ENCODE assay signal across 8 cellular contexts in the genomic region with DNA sequence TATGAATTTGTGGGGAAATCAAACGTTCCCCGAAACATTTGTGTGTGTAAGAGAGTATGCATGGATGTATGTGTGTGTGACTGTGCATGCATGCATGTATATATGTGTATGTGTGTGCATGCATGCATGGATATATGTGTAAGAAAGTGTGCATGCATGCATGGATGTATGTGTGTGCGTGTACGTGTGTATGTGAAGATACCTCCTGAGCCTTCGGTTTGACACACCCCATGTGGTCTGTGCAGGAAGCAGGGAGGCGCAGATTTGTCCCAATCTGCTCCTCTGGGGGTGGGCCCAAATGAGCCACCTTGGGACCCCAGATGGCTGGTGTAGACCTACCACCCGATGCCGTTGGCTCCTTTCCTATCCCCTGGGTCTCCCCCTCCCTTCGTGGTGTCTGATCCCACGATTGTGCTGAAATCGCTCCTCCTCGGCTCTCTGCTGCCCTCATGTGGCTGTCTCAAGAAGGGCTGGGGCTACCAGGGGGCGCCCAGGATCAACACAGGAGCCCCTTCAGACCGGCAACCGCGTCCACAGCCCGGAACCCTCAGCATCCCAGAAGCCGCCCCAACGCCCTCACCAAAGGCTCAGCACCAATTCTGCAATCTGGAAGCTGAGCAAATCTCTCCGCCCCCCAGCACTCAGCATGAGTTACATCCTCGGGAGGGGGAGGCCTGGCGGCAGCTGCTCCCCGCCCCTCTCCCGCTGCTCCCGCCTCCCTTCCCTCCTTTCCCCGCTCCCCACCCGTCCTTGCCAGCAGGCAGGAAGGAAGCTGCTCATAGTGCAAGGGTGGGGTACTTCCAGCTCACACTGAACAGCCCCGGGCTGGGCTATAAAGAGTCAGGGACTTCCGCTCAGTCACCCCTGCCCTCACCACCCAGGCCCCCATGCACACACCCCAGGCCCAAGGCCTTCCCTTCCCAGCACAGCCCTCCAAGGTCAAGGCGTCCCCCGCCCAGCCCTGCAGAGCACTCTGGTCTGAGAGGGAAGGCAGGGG. TPM values are rescaled to one million over a fixed set of nuclear protein-coding genes. Genes with fewer than 3 reads are reported as not detected.
DNase-seq lines count a peak whose midpoint lies in the region; ATAC-seq, FAIRE-seq and TF ChIP-seq lines count a peak whose summit lies in the region.

No MANE protein-coding gene starts in this region.

- peak overlapping the region; percentile 70 for H3K9ac ChIP-seq in BLaER1
- H3K9ac ChIP-seq in OCI-LY3 (ENCODE audit: low read length): no peak overlapping the region

- peaks cover 15% of the 10 kb centered on the region for H3K9me3 Mint-ChIP-seq in activated T-helper 17 cell treated with anti-CD3 and anti-CD28 coated beads, Interleukin-2, amount 50 U/mL, for 72 hours

- no peaks in the 10 kb centered on the region for H3K36me3 Mint-ChIP-seq in activated T-helper 17 cell treated with anti-CD3 and anti-CD28 coated beads, Interleukin-2, amount 50 U/mL, for 72 hours (ENCODE audit: low read depth)

- peak overlapping the region; percentile 55 for H3K4me3 ChIP-seq in BLaER1
- H3K4me3 ChIP-seq in OCI-LY3 (ENCODE audit: low read length): peak overlapping the region; percentile 68
- peak overlapping the region; percentile 9 for H3K4me3 ChIP-seq in fibroblast of villous mesenchyme (ENCODE audit: low read depth, low read length)
- H3K4me3 ChIP-seq in neutrophil (ENCODE audit: low read depth in 1 of 2, low read length in 1 of 2): no peak overlapping the region

- peaks cover 18% of the 10 kb centered on the region for H3K9me3 ChIP-seq in BLaER1
- H3K9me3 ChIP-seq in OCI-LY3 (ENCODE audit: insufficient read depth, low read length): peaks cover 9% of the 10 kb centered on the region; the same call in 1 of the 2 replicates
- no peaks in the 10 kb centered on the region for H3K9me3 ChIP-seq in neutrophil

- H3K79me2 ChIP-seq in OCI-LY3 (ENCODE audit: low read length): no peaks in the 10 kb centered on the region

- H3K27me3 ChIP-seq in BLaER1: no peaks in the 10 kb centered on the region
- peaks cover 4% of the 10 kb centered on the region; the same call in 1 of the 2 replicates for H3K27me3 ChIP-seq in OCI-LY3 (ENCODE audit: low read depth, low read length)
- H3K27me3 ChIP-seq in neutrophil: peaks cover 81% of the 10 kb centered on the region

- TF ChIP-seq CTCF in OCI-LY3 (IDR thresholded peaks at IDR 0.05; ENCODE audit: low read depth, low read length): peak; percentile 91
- peak; percentile 89 for TF ChIP-seq CTCF in fibroblast of villous mesenchyme (IDR thresholded peaks at IDR 0.05; ENCODE audit: insufficient read depth, low read depth, low read length)
- TF ChIP-seq CTCF in neutrophil (IDR thresholded peaks at IDR 0.05): peak; percentile 41

- peak; percentile 67 for DNase-seq in HTR-8/SVneo (ENCODE audit: insufficient read length, low spot score)
- peak; percentile 48 for DNase-seq in fibroblast of villous mesenchyme (ENCODE audit: low read depth)
- peak; percentile 37 for DNase-seq in urothelium cell line (ENCODE audit: low spot score)

- peaks cover 58% of the 10 kb centered on the region for H3K4me1 ChIP-seq in BLaER1
- H3K4me1 ChIP-seq in OCI-LY3 (ENCODE audit: low read length): peaks cover 10% of the 10 kb centered on the region
- H3K4me1 ChIP-seq in neutrophil (ENCODE audit: control insufficient read depth in 1 of 2, insufficient read depth in 1 of 2, low read depth in 1 of 2, low read length in 1 of 2): no peaks in the 10 kb centered on the region

- peak overlapping the region; percentile 53 for H3K4me3 Mint-ChIP-seq in activated T-helper 17 cell treated with anti-CD3 and anti-CD28 coated beads, Interleukin-2, amount 50 U/mL, for 72 hours

- no peak for FAIRE-seq in HTR-8/SVneo (lab: Jason Lieb, UNC)
- no peak for FAIRE-seq in urothelium cell line (lab: Jason Lieb, UNC)

- ATAC-seq in activated T-helper 17 cell treated with anti-CD3 and anti-CD28 coated beads, Interleukin-2, amount 50 U/mL, for 72 hours (replicated peaks): peak; percentile 80
- ATAC-seq in GM21381 (IDR thresholded peaks at IDR 0.05; ENCODE audit: unreplicated experiment): no peak

- H4K20me1 ChIP-seq in BLaER1 (peaks cover 28% of the 10 kb centered on the region), OCI-LY3 (ENCODE audit: insufficient read depth, low read length) (no peaks in the 10 kb centered on the region)

- peaks cover 6% of the 10 kb centered on the region; the same call in 1 of the 2 replicates for H3K36me3 ChIP-seq in BLaER1
- peaks cover 3% of the 10 kb centered on the region for H3K36me3 ChIP-seq in OCI-LY3 (replicated peaks; ENCODE audit: low read depth, low read length)
- H3K36me3 ChIP-seq in neutrophil: no peaks in the 10 kb centered on the region

- H3K4me2 ChIP-seq in BLaER1 (peak overlapping the region; percentile 88), OCI-LY3 (ENCODE audit: low read length) (peak overlapping the region; percentile 85)

- H3K27me3 Mint-ChIP-seq in activated T-helper 17 cell treated with anti-CD3 and anti-CD28 coated beads, Interleukin-2, amount 50 U/mL, for 72 hours: no peaks in the 10 kb centered on the region

- peak overlapping the region; percentile 60; the same call in 1 of the 2 replicates for H2AFZ ChIP-seq in OCI-LY3 (ENCODE audit: low read depth, low read length)

- peaks cover 17% of the 10 kb centered on the region for H3K4me1 Mint-ChIP-seq in activated T-helper 17 cell treated with anti-CD3 and anti-CD28 coated beads, Interleukin-2, amount 50 U/mL, for 72 hours

- H3K27ac Mint-ChIP-seq in activated T-helper 17 cell treated with anti-CD3 and anti-CD28 coated beads, Interleukin-2, amount 50 U/mL, for 72 hours: peak overlapping the region; percentile 62

- H3K27ac ChIP-seq in BLaER1 (peak overlapping the region; percentile 77), OCI-LY3 (ENCODE audit: low read length) (no peak overlapping the region), neutrophil (no peak overlapping the region)

RNA-seq across cellular contexts. Expression of gene NOS3, which starts 2.3 kb away (rescaled TPM):
- total RNA-seq in activated T-helper 17 cell treated with anti-CD3 and anti-CD28 coated beads, Interleukin-2, amount 50 U/mL, for 72 hours: 10 to 100 TPM in 1 of 2 donors, 1 to 10 TPM in 1; 8.0 to 12.1 TPM
- total RNA-seq in fibroblast of villous mesenchyme: 1.3 and 3.5 TPM in 2 replicates

RNA-seq across cellular contexts. Expression of gene KCNH2, which starts 10.4 kb away (rescaled TPM):
- total RNA-seq in activated T-helper 17 cell treated with anti-CD3 and anti-CD28 coated beads, Interleukin-2, amount 50 U/mL, for 72 hours: under 1 TPM; 0.32 to 0.77 TPM
- total RNA-seq in fibroblast of villous mesenchyme: 0.64 and 2.6 TPM in 2 replicates

RNA-seq across cellular contexts. Expression of gene ATG9B, which starts 35.8 kb away (rescaled TPM):
- 10 to 100 TPM in 1 of 2 donors, 1 to 10 TPM in 1; 2.9 to 18.2 TPM for total RNA-seq in activated T-helper 17 cell treated with anti-CD3 and anti-CD28 coated beads, Interleukin-2, amount 50 U/mL, for 72 hours
- total RNA-seq in fibroblast of villous mesenchyme: under 0.01 and 0.32 TPM in 2 replicates

RNA-seq across cellular contexts. Expression of gene ABCB8, which starts 39.7 kb away (rescaled TPM):
- 10 to 100 TPM; 36.4 to 52.0 TPM for total RNA-seq in activated T-helper 17 cell treated with anti-CD3 and anti-CD28 coated beads, Interleukin-2, amount 50 U/mL, for 72 hours
- 35.4 and 36.4 TPM in 2 replicates for total RNA-seq in fibroblast of villous mesenchyme

RNA-seq across cellular contexts. Expression of gene ASIC3, which starts 59.8 kb away (rescaled TPM):
- total RNA-seq in activated T-helper 17 cell treated with anti-CD3 and anti-CD28 coated beads, Interleukin-2, amount 50 U/mL, for 72 hours: 1 to 10 TPM; 9.0 to 9.7 TPM
- under 0.01 and 0.32 TPM in 2 replicates for total RNA-seq in fibroblast of villous mesenchyme

Comparison
In these comparisons a context has a peak if more than half of its experiments do, and no peak if none do; other contexts are left out.
1. H3K4me3 ChIP-seq: peak in BLaER1 (single experiment), OCI-LY3 (single experiment) and fibroblast of villous mesenchyme (single experiment); none in neutrophil (0 of 2).
2. CTCF ChIP-seq: peak in every context shown above with its lines; median percentile 91 in OCI-LY3; 89 in fibroblast of villous mesenchyme; 41 in neutrophil.
3. Peak in every context shown above with its lines, with median percentiles within 50 percentile points of each other: DNase-seq.